Comparison of ENCODE assay signal across 22 cellular contexts in genomic region chr19:43546581-43546980, GRCh38. TPM values are rescaled to one million over a fixed set of nuclear protein-coding genes. Genes with fewer than 3 reads are reported as not detected.
DNase-seq lines count a peak whose midpoint lies in the region; ATAC-seq and TF ChIP-seq lines count a peak whose summit lies in the region.
"Had no signal": no experiment of that assay in that cellular context is flagged by ENCODE, and none has a peak within 500 bp of the region (broad histone marks: within the 10 kb centered on the region; RNA-seq: fewer than 3 reads in every experiment).

No MANE protein-coding gene starts in this region.

- H3K4me1 Mint-ChIP-seq in CD4-positive, alpha-beta T cell (ENCODE audit: low read depth), result no peaks in the 10 kb centered on the region
- peaks cover 0 to 5% of the 10 kb centered on the region in 2 donors for H3K4me1 Mint-ChIP-seq in effector memory CD8-positive, alpha-beta T cell (ENCODE audit: low read depth in 2 of 2)
- H3K4me1 Mint-ChIP-seq: CD14-positive monocyte had no signal

- H3K9me3 ChIP-seq in CD4-positive, alpha-beta T cell (ENCODE audit: control insufficient read depth, low read length), result no peaks in the 10 kb centered on the region
- H3K9me3 ChIP-seq: BLaER1, HAP-1 had no signal

- H3K36me3 Mint-ChIP-seq in activated naive CD4-positive, alpha-beta T cell treated with anti-CD3 and anti-CD28 coated beads, Interleukin-2, amount 50 U/mL, for 72 hours, result peaks cover 1 to 2% of the 10 kb centered on the region in 2 donors
- H3K36me3 Mint-ChIP-seq in CD4-positive, alpha-beta T cell (ENCODE audit: low read depth), result peaks cover 83% of the 10 kb centered on the region
- peaks cover 22% of the 10 kb centered on the region for H3K36me3 Mint-ChIP-seq in effector memory CD8-positive, alpha-beta T cell (ENCODE audit: insufficient read depth)

- POLR2A ChIA-PET in CD4-positive, alpha-beta T cell (lab: Charles Lee), result no interaction called here

- intact Hi-C loops in CD4-positive, alpha-beta T cell (cut with DNase I, micrococcal nuclease), result no loop called here

- no peak for TF ChIP-seq CTCF in CD4-positive, alpha-beta T cell (IDR thresholded peaks at IDR 0.05)
- no peak for TF ChIP-seq CTCF in omental fat pad (IDR thresholded peaks at IDR 0.05)

- no peaks in the 10 kb centered on the region for H3K9me3 Mint-ChIP-seq in activated naive CD4-positive, alpha-beta T cell treated with anti-CD3 and anti-CD28 coated beads, Interleukin-2, amount 50 U/mL, for 72 hours
- H3K9me3 Mint-ChIP-seq in CD4-positive, alpha-beta T cell, result no peaks in the 10 kb centered on the region
- H3K9me3 Mint-ChIP-seq in effector memory CD8-positive, alpha-beta T cell, result no peaks in the 10 kb centered on the region
- H3K9me3 Mint-ChIP-seq: CD14-positive monocyte; CD8-positive, alpha-beta T cell had no signal

- no peaks in the 10 kb centered on the region for H3K27me3 Mint-ChIP-seq in CD4-positive, alpha-beta T cell
- no peaks in the 10 kb centered on the region for H3K27me3 Mint-ChIP-seq in effector memory CD8-positive, alpha-beta T cell

- peak overlapping the region; percentile 10 for H3K27ac ChIP-seq in CD4-positive, alpha-beta T cell (ENCODE audit: low read depth, low read length)

- DNase-seq in activated naive CD4-positive, alpha-beta T cell treated with anti-CD3 and anti-CD28 coated beads, Interleukin-2, amount 50 U/mL, for 72 hours (ENCODE audit: low spot score in 2 of 2), result no peak
- DNase-seq in activated naive CD4-positive, alpha-beta T cell treated with Interleukin-2 at 50 U/mL for 16 hours, result no peak
- no peak for DNase-seq in CD4-positive, alpha-beta T cell
- no peak for DNase-seq in effector memory CD8-positive, alpha-beta T cell
- DNase-seq in omental fat pad (ENCODE audit: low spot score) (no peak), NCI-H2107 (lab: John Stamatoyannopoulos, UW) (no peak), NCI-H2171 (lab: John Stamatoyannopoulos, UW) (no peak)
- DNase-seq in activated CD4-positive, alpha-beta T cell treated with anti-CD3 and anti-CD28 coated beads, Interleukin-2, amount 50 U/mL, for 48 hours, result no peak
- DNase-seq: 8988T; Calu3; CD8-positive, alpha-beta T cell; DMS 273 treated with DMSO at 0.1 percent for 48 hours; DMS53; DND-41; EL; GOT3 had no signal

- H3K27ac Mint-ChIP-seq in activated naive CD4-positive, alpha-beta T cell treated with anti-CD3 and anti-CD28 coated beads, Interleukin-2, amount 50 U/mL, for 72 hours, result peak overlapping the region; percentile 53 to 86
- H3K27ac Mint-ChIP-seq in CD4-positive, alpha-beta T cell, result no peak overlapping the region
- H3K27ac Mint-ChIP-seq in effector memory CD8-positive, alpha-beta T cell, result peak overlapping the region; percentile 74 to 87
- H3K27ac Mint-ChIP-seq: CD8-positive, alpha-beta T cell had no signal

- no peak overlapping the region for H3K4me3 Mint-ChIP-seq in CD4-positive, alpha-beta T cell
- no peak overlapping the region for H3K4me3 Mint-ChIP-seq in effector memory CD8-positive, alpha-beta T cell
- H3K4me3 Mint-ChIP-seq: CD14-positive monocyte; CD8-positive, alpha-beta T cell had no signal

- H3K27me3 ChIP-seq in CD4-positive, alpha-beta T cell (ENCODE audit: control insufficient read depth, insufficient read depth, low read length), result no peaks in the 10 kb centered on the region
- H3K27me3 ChIP-seq: BLaER1 had no signal

- ATAC-seq in activated naive CD4-positive, alpha-beta T cell treated with anti-CD3 and anti-CD28 coated beads, Interleukin-2, amount 50 U/mL, for 72 hours, result no peak
- no peak for ATAC-seq in CD4-positive, alpha-beta T cell (ENCODE audit: poor library complexity)
- ATAC-seq in effector memory CD8-positive, alpha-beta T cell (replicated peaks), result no peak
- ATAC-seq in omental fat pad (ENCODE audit: low FRiP score), result peak; percentile 13
- ATAC-seq: CD8-positive, alpha-beta T cell; GM12878 had no signal

- CTCF ChIA-PET in CD4-positive, alpha-beta T cell (lab: Charles Lee), result no interaction called here

RNA-seq across cellular contexts. Expression of gene ZNF575, which starts 13.6 kb away (rescaled TPM):
- 1 to 10 TPM in 1 of 2 donors, under 1 TPM in 1; 0.98 to 3.3 TPM for total RNA-seq in activated naive CD4-positive, alpha-beta T cell treated with anti-CD3 and anti-CD28 coated beads, Interleukin-2, amount 50 U/mL, for 72 hours
- total RNA-seq in CD4-positive, alpha-beta T cell, result 1 to 10 TPM; 2.6 to 2.7 TPM
- under 1 TPM in 1 of 4 donors, not detected in 3; 0.47 TPM for total RNA-seq in omental fat pad
- total RNA-seq: G401 had no signal

RNA-seq across cellular contexts. Expression of gene ETHE1, which starts 19.6 kb away (rescaled TPM):
- 10 to 100 TPM; 88.0 to 89.2 TPM for total RNA-seq in activated naive CD4-positive, alpha-beta T cell treated with anti-CD3 and anti-CD28 coated beads, Interleukin-2, amount 50 U/mL, for 72 hours
- total RNA-seq in CD4-positive, alpha-beta T cell, result 10 to 100 TPM; 20.2 to 21.7 TPM
- 10 to 100 TPM; 32.4 to 52.3 (median 41.3) TPM for total RNA-seq in omental fat pad

RNA-seq across cellular contexts. Expression of gene XRCC1, which starts 28.7 kb away (rescaled TPM):
- total RNA-seq in activated naive CD4-positive, alpha-beta T cell treated with anti-CD3 and anti-CD28 coated beads, Interleukin-2, amount 50 U/mL, for 72 hours, result 10 to 100 TPM; 36.9 to 39.5 TPM
- 10 to 100 TPM; 25.1 to 26.2 TPM for total RNA-seq in CD4-positive, alpha-beta T cell
- 10 to 100 TPM; 13.0 to 24.1 (median 15.8) TPM for total RNA-seq in omental fat pad

RNA-seq across cellular contexts. Expression of gene PINLYP, which starts 29.0 kb away (rescaled TPM):
- total RNA-seq in activated naive CD4-positive, alpha-beta T cell treated with anti-CD3 and anti-CD28 coated beads, Interleukin-2, amount 50 U/mL, for 72 hours, result 1 to 10 TPM; 6.5 to 9.0 TPM
- total RNA-seq in CD4-positive, alpha-beta T cell, result not detected
- 10 to 100 TPM in 2 of 4 donors, 1 to 10 TPM in 2; 3.8 to 18.4 (median 8.6) TPM for total RNA-seq in omental fat pad
- total RNA-seq: HT-29 had no signal

RNA-seq across cellular contexts. Expression of gene PHLDB3, which starts 42.0 kb away (rescaled TPM):
- total RNA-seq in activated naive CD4-positive, alpha-beta T cell treated with anti-CD3 and anti-CD28 coated beads, Interleukin-2, amount 50 U/mL, for 72 hours, result 10 to 100 TPM; 23.1 to 27.3 TPM
- total RNA-seq in CD4-positive, alpha-beta T cell, result 10 to 100 TPM; 75.1 to 77.4 TPM
- total RNA-seq in omental fat pad, result 1 to 10 TPM; 2.0 to 8.7 (median 3.9) TPM
